Comparison of ENCODE assay signal across 21 cellular contexts in the genomic region with DNA sequence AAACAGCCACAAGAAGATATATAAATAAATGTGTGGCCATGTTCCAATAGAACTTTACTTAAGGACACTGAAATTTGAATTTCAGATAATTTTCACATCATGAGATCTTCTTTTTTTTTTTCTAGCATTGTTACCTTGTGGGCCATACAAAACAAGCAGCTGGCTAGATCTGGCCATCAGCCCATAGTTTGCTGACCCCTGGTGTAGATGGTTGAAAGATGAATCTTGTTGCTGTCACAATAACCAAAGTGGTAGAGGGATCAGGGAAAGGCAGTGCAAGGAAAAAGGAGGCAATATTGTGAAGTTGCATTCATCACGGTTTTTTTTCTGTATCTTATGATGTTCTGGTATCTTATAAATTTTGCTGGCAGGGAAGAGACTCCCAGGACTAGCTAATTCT. TPM values are rescaled to one million over a fixed set of nuclear protein-coding genes. Genes with fewer than 3 reads are reported as not detected.
"Had no signal": no experiment of that assay in that cellular context is flagged by ENCODE, and none has a peak within 500 bp of the region (broad histone marks: within the 10 kb centered on the region; RNA-seq: fewer than 3 reads in every experiment).

No MANE protein-coding gene starts in this region.

- H3K27ac ChIP-seq: heart right ventricle, stomach, upper lobe of right lung had no signal

- H3K27me3 Mint-ChIP-seq: activated CD4-positive, alpha-beta T cell treated with anti-CD3 and anti-CD28 coated beads, Interleukin-2, amount 10 ng/mL, durations not matched to agents 7 days and 5 days; naive thymus-derived CD4-positive, alpha-beta T cell had no signal

- FAIRE-seq: astrocyte, endothelial cell of umbilical vein had no signal

- ATAC-seq: activated CD4-positive, CD25-positive, alpha-beta regulatory T cell treated with anti-CD3 and anti-CD28 coated beads, Interleukin-2, amount 50 U/mL, for 24 hours; activated CD8-positive, alpha-beta T cell treated with anti-CD3 and anti-CD28 coated beads, Interleukin-2, amount 10 ng/mL, durations not matched to agents 7 days and 5 days; activated T-cell treated with anti-CD3 and anti-CD28 coated beads, Interleukin-2, amount 50 U/mL, for 4 hours; heart right ventricle; left ventricle myocardium superior; naive thymus-derived CD4-positive, alpha-beta T cell; sciatic nerve; upper lobe of right lung had no signal

- H3K9me3 Mint-ChIP-seq: activated CD4-positive, alpha-beta T cell treated with anti-CD3 and anti-CD28 coated beads, Interleukin-2, amount 10 ng/mL, durations not matched to agents 7 days and 5 days; activated T-cell treated with anti-CD3 and anti-CD28 coated beads, Interleukin-2, amount 50 U/mL, for 4 hours; naive thymus-derived CD4-positive, alpha-beta T cell had no signal

- H3K27ac Mint-ChIP-seq: activated CD4-positive, alpha-beta T cell treated with anti-CD3 and anti-CD28 coated beads, Interleukin-2, amount 10 ng/mL, durations not matched to agents 7 days and 5 days; activated CD8-positive, alpha-beta T cell treated with anti-CD3 and anti-CD28 coated beads, Interleukin-2, amount 10 ng/mL, durations not matched to agents 7 days and 5 days had no signal

- DNase-seq: activated CD4-positive, alpha-beta T cell treated with anti-CD3 and anti-CD28 coated beads, Interleukin-2, amount 10 ng/mL, durations not matched to agents 7 days and 5 days; activated CD8-positive, alpha-beta T cell treated with anti-CD3 and anti-CD28 coated beads, Interleukin-2, amount 10 ng/mL, durations not matched to agents 7 days and 5 days; activated effector memory CD4-positive, alpha-beta T cell treated with Interleukin-2 at 50 U/mL for 16 hours; activated naive CD4-positive, alpha-beta T cell treated with anti-CD3 and anti-CD28 coated beads, Interleukin-2, amount 50 U/mL, for 16 hours; activated T-cell treated with anti-CD3 and anti-CD28 coated beads, Interleukin-2, amount 50 U/mL, for 4 hours; cerebellar nuclear complex; effector CD8-positive, alpha-beta T cell; esophagus squamous epithelium; heart right ventricle; kidney glomerular epithelial cell; left ventricle myocardium superior; naive thymus-derived CD4-positive, alpha-beta T cell; stimulated activated CD4-positive, alpha-beta T cell treated with anti-CD3 and anti-CD28 coated beads, Interleukin-4, amount 100 ng/mL, for 1 hour; stomach; upper lobe of right lung had no signal

- H3K4me3 Mint-ChIP-seq: activated CD4-positive, alpha-beta T cell treated with anti-CD3 and anti-CD28 coated beads, Interleukin-2, amount 10 ng/mL, durations not matched to agents 7 days and 5 days; activated CD8-positive, alpha-beta T cell treated with anti-CD3 and anti-CD28 coated beads, Interleukin-2, amount 10 ng/mL, durations not matched to agents 7 days and 5 days; activated T-cell treated with anti-CD3 and anti-CD28 coated beads, Interleukin-2, amount 50 U/mL, for 4 hours; naive thymus-derived CD4-positive, alpha-beta T cell had no signal

- H3K4me3 ChIP-seq: breast epithelium, esophagus squamous epithelium, heart right ventricle, smooth muscle cell, stomach, upper lobe of right lung had no signal

- H3K27me3 ChIP-seq: breast epithelium, esophagus squamous epithelium, heart right ventricle, stomach, upper lobe of right lung had no signal

RNA-seq across cellular contexts. Expression of a gene that starts 46.6 kb away (rescaled TPM):
- total RNA-seq: endothelial cell of umbilical vein had no signal
